1 cellular context compared by ENCODE assay signal in genomic region chr11:1563697-1564534, GRCh38.
TF ChIP-seq lines count a peak whose summit lies in the region.

No MANE protein-coding gene starts in this region.

TF ChIP-seq in SK-N-SH, 30 proteins besides CTCF, POLR2A, EP300 and RAD21 (continued from another document):
- TF ChIP-seq, protein P1, sequence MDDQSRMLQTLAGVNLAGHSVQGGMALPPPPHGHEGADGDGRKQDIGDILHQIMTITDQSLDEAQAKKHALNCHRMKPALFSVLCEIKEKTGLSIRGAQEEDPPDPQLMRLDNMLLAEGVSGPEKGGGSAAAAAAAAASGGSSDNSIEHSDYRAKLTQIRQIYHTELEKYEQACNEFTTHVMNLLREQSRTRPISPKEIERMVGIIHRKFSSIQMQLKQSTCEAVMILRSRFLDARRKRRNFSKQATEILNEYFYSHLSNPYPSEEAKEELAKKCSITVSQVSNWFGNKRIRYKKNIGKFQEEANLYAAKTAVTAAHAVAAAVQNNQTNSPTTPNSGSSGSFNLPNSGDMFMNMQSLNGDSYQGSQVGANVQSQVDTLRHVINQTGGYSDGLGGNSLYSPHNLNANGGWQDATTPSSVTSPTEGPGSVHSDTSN (IDR thresholded peaks at IDR 0.05): no peak
- TF ChIP-seq JUND (IDR thresholded peaks at IDR 0.05): no peak
- no peak for TF ChIP-seq FOXM1 (IDR thresholded peaks at IDR 0.05; ENCODE audit: low read depth)
- TF ChIP-seq, protein P2, sequence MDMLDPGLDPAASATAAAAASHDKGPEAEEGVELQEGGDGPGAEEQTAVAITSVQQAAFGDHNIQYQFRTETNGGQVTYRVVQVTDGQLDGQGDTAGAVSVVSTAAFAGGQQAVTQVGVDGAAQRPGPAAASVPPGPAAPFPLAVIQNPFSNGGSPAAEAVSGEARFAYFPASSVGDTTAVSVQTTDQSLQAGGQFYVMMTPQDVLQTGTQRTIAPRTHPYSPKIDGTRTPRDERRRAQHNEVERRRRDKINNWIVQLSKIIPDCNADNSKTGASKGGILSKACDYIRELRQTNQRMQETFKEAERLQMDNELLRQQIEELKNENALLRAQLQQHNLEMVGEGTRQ (IDR thresholded peaks at IDR 0.05; ENCODE audit: borderline replicate concordance, low read depth, low read length): no peak
- no peak for TF ChIP-seq RCOR1 (IDR thresholded peaks at IDR 0.05; ENCODE audit: low read length)
- TF ChIP-seq NRF1 (IDR thresholded peaks at IDR 0.05; ENCODE audit: low read depth, low read length): no peak
- TF ChIP-seq MEF2A (IDR thresholded peaks at IDR 0.05; ENCODE audit: borderline replicate concordance, low read depth): no peak
- TF ChIP-seq, protein P3, sequence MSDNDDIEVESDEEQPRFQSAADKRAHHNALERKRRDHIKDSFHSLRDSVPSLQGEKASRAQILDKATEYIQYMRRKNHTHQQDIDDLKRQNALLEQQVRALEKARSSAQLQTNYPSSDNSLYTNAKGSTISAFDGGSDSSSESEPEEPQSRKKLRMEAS (IDR thresholded peaks at IDR 0.05; ENCODE audit: low read depth): no peak
